ENCODE assay signal across 27 cellular contexts in the genomic region with DNA sequence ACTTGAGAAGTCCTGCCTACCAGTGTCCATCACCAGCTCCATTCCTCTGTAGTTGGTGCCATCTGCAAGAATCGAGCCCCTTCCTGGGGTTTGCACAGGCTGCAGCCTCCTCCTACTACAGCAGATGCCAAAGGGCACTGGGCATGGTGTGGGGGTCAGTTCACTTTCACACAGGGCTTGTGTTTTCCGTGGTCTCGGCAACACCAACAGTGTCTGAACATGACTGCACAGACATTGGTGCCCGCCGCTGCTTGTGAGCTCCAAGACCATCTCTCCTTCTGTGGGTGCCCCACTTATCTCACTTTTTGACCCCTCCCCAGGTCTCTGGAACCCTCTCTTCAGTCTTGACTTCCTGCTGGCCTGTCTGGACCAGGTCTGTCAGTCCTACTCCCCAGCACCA. TPM values are rescaled to one million over a fixed set of nuclear protein-coding genes. Genes with fewer than 3 reads are reported as not detected.
A peak's percentile ranks its signal among the peaks of the same experiment; 100 is the strongest.
DNase-seq lines count a peak whose midpoint lies in the region; ATAC-seq and TF ChIP-seq lines count a peak whose summit lies in the region.
"Had no signal": no experiment of that assay in that cellular context is flagged by ENCODE, and none has a peak within 500 bp of the region (broad histone marks: within the 10 kb centered on the region; RNA-seq: fewer than 3 reads in every experiment).

No MANE protein-coding gene starts in this region.

- H3K4me3 Mint-ChIP-seq in activated CD8-positive, alpha-beta memory T cell treated with anti-CD3 and anti-CD28 coated beads, Interleukin-2, amount 10 ng/mL, durations not matched to agents 7 days and 5 days: no peak overlapping the region
- H3K4me3 Mint-ChIP-seq in activated T-helper 17 cell treated with anti-CD3 and anti-CD28 coated beads, Interleukin-2, amount 50 U/mL, for 72 hours: no peak overlapping the region
- H3K4me3 Mint-ChIP-seq: CD4-positive, alpha-beta memory T cell; GM23338; IgD-negative memory B cell had no signal

- CTCF ChIA-PET in activated CD8-positive, alpha-beta memory T cell treated with anti-CD3 and anti-CD28 coated beads, Interleukin-2, amount 10 ng/mL, durations not matched to agents 7 days and 5 days (lab: Charles Lee): interaction anchor here (3.4 kb wide), 1 partner anchor 28 kb away, joined by 21 read pairs; a partner anchor contains a TSS

- ATAC-seq in activated CD8-positive, alpha-beta memory T cell treated with anti-CD3 and anti-CD28 coated beads, Interleukin-2, amount 10 ng/mL, durations not matched to agents 7 days and 5 days: no peak
- no peak for ATAC-seq in activated T-helper 17 cell treated with anti-CD3 and anti-CD28 coated beads, Interleukin-2, amount 50 U/mL, for 72 hours (replicated peaks)
- ATAC-seq in HG02763 (IDR thresholded peaks at IDR 0.05; ENCODE audit: unreplicated experiment): no peak
- ATAC-seq: GM23338 had no signal

- no peak for TF ChIP-seq CTCF in dorsolateral prefrontal cortex (IDR thresholded peaks at IDR 0.05 in 54 of 56, conservative IDR thresholded peaks at IDR 0.05 in 2 of 56; ENCODE audit: low read depth in 1 of 56, partially characterized antibody in 56 of 56)
- TF ChIP-seq CTCF in ascending aorta (IDR thresholded peaks at IDR 0.05): no peak

- H3K27me3 ChIP-seq in dorsolateral prefrontal cortex (no peaks in the 10 kb centered on the region), ascending aorta (no peaks in the 10 kb centered on the region)
- H3K27me3 ChIP-seq: BLaER1 treated with 17β-estradiol and CSF1 and Interleukin-3, amounts not matched to agents 10 nM and 100 nM had no signal

- DNase-seq in activated CD8-positive, alpha-beta memory T cell treated with anti-CD3 and anti-CD28 coated beads, Interleukin-2, amount 10 ng/mL, durations not matched to agents 7 days and 5 days: no peak
- DNase-seq in activated CD8-positive, alpha-beta memory T cell treated with anti-CD3 and anti-CD28 coated beads, Interleukin-2, amount 50 U/mL, for 4 hours: no peak
- DNase-seq in dorsolateral prefrontal cortex: no peak
- no peak for DNase-seq in substantia nigra (lab: John Stamatoyannopoulos, UW)
- no peak for DNase-seq in pons (ENCODE audit: low spot score)
- DNase-seq in ascending aorta (ENCODE audit: low spot score in 2 of 2): no peak
- DNase-seq: AML-193; CD4-positive, alpha-beta memory T cell; COR-L47; NCI-H1092; NCI-H1417 treated with DMSO at 0.1 percent for 48 hours; NCI-H187; NCI-H2081 treated with DMSO at 0.1 percent for 48 hours; NCI-H2171; NCI-H226; NCI-H510A; NCI-H69; SHP77 had no signal

- intact Hi-C loops in dorsolateral prefrontal cortex (cut with DNase I): no loop called here
- intact Hi-C loops in ascending aorta (cut with DNase I): no loop called here

- H3K36me3 ChIP-seq in ascending aorta: no peaks in the 10 kb centered on the region
- H3K36me3 ChIP-seq: BLaER1 treated with 17β-estradiol and CSF1 and Interleukin-3, amounts not matched to agents 10 nM and 100 nM; HAP-1 had no signal

- H3K27ac ChIP-seq in dorsolateral prefrontal cortex: peak overlapping the region in 45 of 59 donors; percentile 22 to 92 (median 74)
- peak overlapping the region; percentile 1 for H3K27ac ChIP-seq in substantia nigra (ENCODE audit: low read depth, low read length, poor library complexity, severe bottlenecking)
- H3K27ac ChIP-seq in ascending aorta: no peak overlapping the region
- H3K27ac ChIP-seq: A549; BLaER1 treated with 17β-estradiol and CSF1 and Interleukin-3, amounts not matched to agents 10 nM and 100 nM; HL-60; RWPE1 had no signal

- H3K36me3 Mint-ChIP-seq in activated CD8-positive, alpha-beta memory T cell treated with anti-CD3 and anti-CD28 coated beads, Interleukin-2, amount 10 ng/mL, durations not matched to agents 7 days and 5 days: peaks cover 11% of the 10 kb centered on the region
- no peaks in the 10 kb centered on the region for H3K36me3 Mint-ChIP-seq in activated T-helper 17 cell treated with anti-CD3 and anti-CD28 coated beads, Interleukin-2, amount 50 U/mL, for 72 hours (ENCODE audit: low read depth)
- H3K36me3 Mint-ChIP-seq: CD4-positive, alpha-beta memory T cell; IgD-negative memory B cell had no signal

- H3K9me3 ChIP-seq in ascending aorta: no peaks in the 10 kb centered on the region
- H3K9me3 ChIP-seq: A549; BLaER1 treated with 17β-estradiol and CSF1 and Interleukin-3, amounts not matched to agents 10 nM and 100 nM; HAP-1 had no signal

- no peaks in the 10 kb centered on the region for H3K27me3 Mint-ChIP-seq in activated CD8-positive, alpha-beta memory T cell treated with anti-CD3 and anti-CD28 coated beads, Interleukin-2, amount 10 ng/mL, durations not matched to agents 7 days and 5 days
- no peaks in the 10 kb centered on the region for H3K27me3 Mint-ChIP-seq in activated T-helper 17 cell treated with anti-CD3 and anti-CD28 coated beads, Interleukin-2, amount 50 U/mL, for 72 hours
- H3K27me3 Mint-ChIP-seq: CD4-positive, alpha-beta memory T cell; IgD-negative memory B cell had no signal

- no peaks in the 10 kb centered on the region for H3K9me3 Mint-ChIP-seq in activated CD8-positive, alpha-beta memory T cell treated with anti-CD3 and anti-CD28 coated beads, Interleukin-2, amount 10 ng/mL, durations not matched to agents 7 days and 5 days (ENCODE audit: low read depth)
- H3K9me3 Mint-ChIP-seq in activated T-helper 17 cell treated with anti-CD3 and anti-CD28 coated beads, Interleukin-2, amount 50 U/mL, for 72 hours: no peaks in the 10 kb centered on the region
- H3K9me3 Mint-ChIP-seq: CD4-positive, alpha-beta memory T cell; GM23338; IgD-negative memory B cell had no signal

- no peaks in the 10 kb centered on the region for H3K4me1 ChIP-seq in ascending aorta
- H3K4me1 ChIP-seq: A549; BLaER1 treated with 17β-estradiol and CSF1 and Interleukin-3, amounts not matched to agents 10 nM and 100 nM; HAP-1 had no signal

- peak overlapping the region; percentile 52 for H3K27ac Mint-ChIP-seq in activated CD8-positive, alpha-beta memory T cell treated with anti-CD3 and anti-CD28 coated beads, Interleukin-2, amount 10 ng/mL, durations not matched to agents 7 days and 5 days
- H3K27ac Mint-ChIP-seq in activated T-helper 17 cell treated with anti-CD3 and anti-CD28 coated beads, Interleukin-2, amount 50 U/mL, for 72 hours: peak overlapping the region; percentile 11
- H3K27ac Mint-ChIP-seq: GM23338, IgD-negative memory B cell had no signal

- H3K4me1 Mint-ChIP-seq in activated CD8-positive, alpha-beta memory T cell treated with anti-CD3 and anti-CD28 coated beads, Interleukin-2, amount 10 ng/mL, durations not matched to agents 7 days and 5 days: peaks cover 20% of the 10 kb centered on the region
- peaks cover 10% of the 10 kb centered on the region for H3K4me1 Mint-ChIP-seq in activated T-helper 17 cell treated with anti-CD3 and anti-CD28 coated beads, Interleukin-2, amount 50 U/mL, for 72 hours
- H3K4me1 Mint-ChIP-seq: CD4-positive, alpha-beta memory T cell; GM23338 had no signal

- H3K4me3 ChIP-seq in dorsolateral prefrontal cortex: no peak overlapping the region
- no peak overlapping the region for H3K4me3 ChIP-seq in ascending aorta
- H3K4me3 ChIP-seq: A549; BLaER1 treated with 17β-estradiol and CSF1 and Interleukin-3, amounts not matched to agents 10 nM and 100 nM; GM23338; HAP-1 had no signal

RNA-seq across cellular contexts. Expression of a gene that starts 15.2 kb away (rescaled TPM):
- 1 to 10 TPM; 5.9 to 7.4 TPM for total RNA-seq in activated CD8-positive, alpha-beta memory T cell treated with anti-CD3 and anti-CD28 coated beads, Interleukin-2, amount 10 ng/mL, durations not matched to agents 7 days and 5 days
- 1 to 10 TPM; 5.8 to 6.2 TPM for total RNA-seq in activated T-helper 17 cell treated with anti-CD3 and anti-CD28 coated beads, Interleukin-2, amount 50 U/mL, for 72 hours
- 10 to 100 TPM in 117 of 120 experiments, 1 to 10 TPM in 3; 9.0 to 21.1 (median 14.3) TPM for total RNA-seq in dorsolateral prefrontal cortex
- 42.7 TPM for total RNA-seq in ascending aorta

RNA-seq across cellular contexts. Expression of a gene that starts 20.4 kb away (rescaled TPM):
- 10 to 100 TPM; 22.9 to 23.6 TPM for total RNA-seq in activated CD8-positive, alpha-beta memory T cell treated with anti-CD3 and anti-CD28 coated beads, Interleukin-2, amount 10 ng/mL, durations not matched to agents 7 days and 5 days
- total RNA-seq in activated T-helper 17 cell treated with anti-CD3 and anti-CD28 coated beads, Interleukin-2, amount 50 U/mL, for 72 hours: 10 to 100 TPM; 14.4 to 15.6 TPM
- total RNA-seq in dorsolateral prefrontal cortex: 10 to 100 TPM; 15.7 to 40.2 (median 22.1) TPM
- not detected for total RNA-seq in ascending aorta

RNA-seq across cellular contexts. Expression of a gene that starts 24.5 kb away (rescaled TPM):
- total RNA-seq in activated CD8-positive, alpha-beta memory T cell treated with anti-CD3 and anti-CD28 coated beads, Interleukin-2, amount 10 ng/mL, durations not matched to agents 7 days and 5 days: 10 to 100 TPM; 12.8 to 13.9 TPM
- total RNA-seq in activated T-helper 17 cell treated with anti-CD3 and anti-CD28 coated beads, Interleukin-2, amount 50 U/mL, for 72 hours: 1 to 10 TPM; 7.3 to 7.6 TPM
- total RNA-seq in dorsolateral prefrontal cortex (10 to 100 TPM; 14.9 to 30.1 (median 21.4) TPM), ascending aorta (2.1 TPM)

RNA-seq across cellular contexts. Expression of a gene that starts 28.2 kb away (rescaled TPM):
- total RNA-seq in activated CD8-positive, alpha-beta memory T cell treated with anti-CD3 and anti-CD28 coated beads, Interleukin-2, amount 10 ng/mL, durations not matched to agents 7 days and 5 days: 10 to 100 TPM; 15.1 to 16.9 TPM
- total RNA-seq in activated T-helper 17 cell treated with anti-CD3 and anti-CD28 coated beads, Interleukin-2, amount 50 U/mL, for 72 hours: 10 to 100 TPM; 11.0 to 14.3 TPM
- total RNA-seq in dorsolateral prefrontal cortex (10 to 100 TPM; 13.0 to 30.6 (median 19.7) TPM), ascending aorta (46.5 TPM)

RNA-seq across cellular contexts. Expression of a gene that starts 40.0 kb away (rescaled TPM):
- 10 to 100 TPM; 13.1 to 14.4 TPM for total RNA-seq in activated CD8-positive, alpha-beta memory T cell treated with anti-CD3 and anti-CD28 coated beads, Interleukin-2, amount 10 ng/mL, durations not matched to agents 7 days and 5 days
- total RNA-seq in activated T-helper 17 cell treated with anti-CD3 and anti-CD28 coated beads, Interleukin-2, amount 50 U/mL, for 72 hours: 1 to 10 TPM; 8.8 to 8.9 TPM
- total RNA-seq in dorsolateral prefrontal cortex (10 to 100 TPM in 117 of 120 experiments, 1 to 10 TPM in 3; 9.1 to 22.5 (median 14.5) TPM), ascending aorta (2.2 TPM)

Comparison
In these comparisons a context has a peak if more than half of its experiments do, and no peak if none do; other contexts are left out.
1. H3K27ac ChIP-seq: peak in dorsolateral prefrontal cortex (45 of 59) and substantia nigra (single experiment); none in ascending aorta (0 of 2).
2. RNA of a gene that starts 20.4 kb away (total RNA-seq): 22.9 to 23.6 TPM in activated CD8-positive, alpha-beta memory T cell treated with anti-CD3 and anti-CD28 coated beads, Interleukin-2, amount 10 ng/mL, durations not matched to agents 7 days and 5 days, 15.7 to 40.2 TPM in dorsolateral prefrontal cortex and 14.4 to 15.6 TPM in activated T-helper 17 cell treated with anti-CD3 and anti-CD28 coated beads, Interleukin-2, amount 50 U/mL, for 72 hours; not detected in ascending aorta (single experiment); every median in the first group is over 10 times any median in the second.